8 cellular contexts compared by ENCODE assay signal in the genomic region with DNA sequence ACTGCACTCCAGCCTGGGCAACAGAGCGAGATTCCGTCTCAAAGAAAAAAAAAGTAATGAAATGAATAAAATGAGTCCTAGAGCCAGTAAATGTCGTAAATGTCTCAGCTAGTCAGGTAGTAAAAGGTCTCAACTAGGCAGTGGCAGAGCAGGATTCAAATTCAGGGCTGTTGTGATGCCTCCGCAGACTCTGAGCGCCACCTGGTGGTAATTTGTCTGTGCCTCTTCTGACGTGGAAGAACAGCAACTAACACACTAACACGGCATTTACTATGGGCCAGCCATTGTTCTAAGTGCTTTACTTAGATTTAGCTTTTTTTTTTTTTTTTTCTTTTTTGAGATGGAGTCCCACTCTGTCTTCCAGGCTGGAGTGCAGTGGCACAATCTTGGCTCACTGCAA. TPM values are rescaled to one million over a fixed set of nuclear protein-coding genes. Genes with fewer than 3 reads are reported as not detected.
DNase-seq lines count a peak whose midpoint lies in the region; ATAC-seq and TF ChIP-seq lines count a peak whose summit lies in the region.

No MANE protein-coding gene starts in this region.

- no peaks in the 10 kb centered on the region for H3K36me3 ChIP-seq in lung (ENCODE audit: control insufficient read depth in 2 of 2, insufficient read depth in 2 of 2, low read length in 2 of 2)

- intact Hi-C loops in dorsolateral prefrontal cortex (cut with DNase I) = loop anchor here (2.0 to 5.0 kb wide), 2 partner anchors 482 kb away; no protein-coding TSS in a partner anchor

- H3K4me1 ChIP-seq in lung (ENCODE audit: control insufficient read depth in 2 of 2, insufficient read depth in 2 of 2, low read length in 2 of 2) = no peaks in the 10 kb centered on the region

- DNase-seq in AG04449 (ENCODE audit: low read depth, low spot score) (peak; percentile 19), GM20000 (ENCODE audit: low spot score) (peak; percentile 71), NCI-H748 treated with DMSO at 0.1 percent for 48 hours (lab: John Stamatoyannopoulos, UW) (peak; percentile 68), dorsolateral prefrontal cortex (peak; percentile 21 to 77 (median 58)), lung (ENCODE audit: low spot score) (peak; percentile 85)
- peak; percentile 91 for DNase-seq in activated CD4-positive, alpha-beta T cell treated with anti-CD3 and anti-CD28 coated beads, Interleukin-2, amount 50 U/mL, for 1 hour
- peak; percentile 81 for DNase-seq in stimulated activated CD8-positive, alpha-beta memory T cell treated with anti-CD3 and anti-CD28 coated beads, Interleukin-15, amount 100 ng/mL, for 1 hour (ENCODE audit: low read depth)

- H3K27ac ChIP-seq in dorsolateral prefrontal cortex (no peak overlapping the region), lung (ENCODE audit: low read depth in 1 of 2, low read length in 1 of 2) (no peak overlapping the region)

- WGBS in lung, 2 donors = 22 to 35% methylated on average over 7 of the region's 7 CpGs

- TF ChIP-seq CTCF in AG04449 (IDR thresholded peaks at IDR 0.05; ENCODE audit: insufficient read depth, low read length, missing control alignments) (peak; percentile 80), GM20000 (IDR thresholded peaks at IDR 0.05; ENCODE audit: extremely low read depth, missing control alignments) (peak; percentile 85), dorsolateral prefrontal cortex (IDR thresholded peaks at IDR 0.05 in 54 of 56, conservative IDR thresholded peaks at IDR 0.05 in 2 of 56; ENCODE audit: low read depth in 1 of 56, partially characterized antibody in 56 of 56) (peak; percentile 34 to 84 (median 72)), lung (IDR thresholded peaks at IDR 0.05; ENCODE audit: control extremely low read depth, extremely low read depth) (peak; percentile 84)

- ATAC-seq in lung (ENCODE audit: insufficient read depth, low FRiP score) = peak; percentile 75
- ATAC-seq in GM18498 (IDR thresholded peaks at IDR 0.05; ENCODE audit: unreplicated experiment) = no peak

- POLR2A ChIA-PET in AG04449 (lab: Yijun Ruan, JAX) = no interaction called here

- H3K4me3 ChIP-seq in AG04449 (ENCODE audit: low read depth, low read length) = no peak overlapping the region
- H3K4me3 ChIP-seq in dorsolateral prefrontal cortex = no peak overlapping the region
- no peak overlapping the region for H3K4me3 ChIP-seq in lung

- no peaks in the 10 kb centered on the region for H3K9me3 ChIP-seq in lung (ENCODE audit: control insufficient read depth in 2 of 2, insufficient read depth in 1 of 2, low read length in 1 of 2)

- H3K27me3 ChIP-seq in dorsolateral prefrontal cortex (peaks cover 0 to 14% (median 0%) of the 10 kb centered on the region in 45 donors), lung (ENCODE audit: control insufficient read depth, insufficient read depth) (no peaks in the 10 kb centered on the region)

- CTCF ChIA-PET in AG04449 (lab: Yijun Ruan, JAX) = interaction anchor here (0.7 to 4.9 kb wide), 15 partner anchors 11 to 1004 kb away, joined by 3 to 29 read pairs (median 4); a partner anchor contains a TSS

RNA-seq across cellular contexts. Expression of a gene that starts 30.2 kb away (rescaled TPM):
- not detected for total RNA-seq in dorsolateral prefrontal cortex
- 10 to 100 TPM in 1 of 2 donors, under 1 TPM in 1; 0.85 to 16.4 TPM for total RNA-seq in lung
- 1 to 10 TPM; 2.9 to 10.0 TPM for polyA plus RNA-seq in lung

RNA-seq across cellular contexts. Expression of a gene that starts 48.6 kb away (rescaled TPM):
- 1 to 10 TPM in 102 of 120 experiments, under 1 TPM in 18; 0.28 to 4.2 (median 1.7) TPM for total RNA-seq in dorsolateral prefrontal cortex
- 10 to 100 TPM in 1 of 2 donors, 1 to 10 TPM in 1; 9.7 to 13.2 TPM for total RNA-seq in lung
- 1 to 10 TPM; 5.2 to 5.4 TPM for polyA plus RNA-seq in lung

RNA-seq across cellular contexts. Expression of a gene that starts 56.2 kb away (rescaled TPM):
- total RNA-seq in dorsolateral prefrontal cortex = not detected
- total RNA-seq in lung = 1 to 10 TPM in 1 of 2 donors, under 1 TPM in 1; 0.23 to 1.3 TPM
- polyA plus RNA-seq in lung = under 1 TPM; 0.18 to 0.33 TPM

Comparison
In these comparisons a context has a peak if more than half of its experiments do, and no peak if none do; other contexts are left out.
1. DNase-seq: peak in every context shown above with its lines; median percentile 91 in activated CD4-positive, alpha-beta T cell treated with anti-CD3 and anti-CD28 coated beads, Interleukin-2, amount 50 U/mL, for 1 hour; 85 in lung; 81 in stimulated activated CD8-positive, alpha-beta memory T cell treated with anti-CD3 and anti-CD28 coated beads, Interleukin-15, amount 100 ng/mL, for 1 hour; 71 in GM20000; 68 in NCI-H748 treated with DMSO at 0.1 percent for 48 hours; 58 in dorsolateral prefrontal cortex; 19 in AG04449.